Comparison of ENCODE assay signal across 1 cellular context in genomic region chr2:24881623-24882022, GRCh38.
TF ChIP-seq lines count a peak whose summit lies in the region.

No MANE protein-coding gene starts in this region.

TF ChIP-seq in GM12878, 131 proteins besides CTCF, POLR2A, EP300 and RAD21 (continued from another document):
- TF ChIP-seq PRDM15 (CRISPR knock-in tag; IDR thresholded peaks at IDR 0.05) (no peak), POU2F2 (IDR thresholded peaks at IDR 0.05; ENCODE audit: borderline replicate concordance, low read depth, low read length) (no peak), NBN (IDR thresholded peaks at IDR 0.05) (no peak), CREM (IDR thresholded peaks at IDR 0.05; ENCODE audit: low read depth) (no peak), NR2C1 (IDR thresholded peaks at IDR 0.05) (no peak)
